28 cellular contexts compared by ENCODE assay signal in the genomic region with DNA sequence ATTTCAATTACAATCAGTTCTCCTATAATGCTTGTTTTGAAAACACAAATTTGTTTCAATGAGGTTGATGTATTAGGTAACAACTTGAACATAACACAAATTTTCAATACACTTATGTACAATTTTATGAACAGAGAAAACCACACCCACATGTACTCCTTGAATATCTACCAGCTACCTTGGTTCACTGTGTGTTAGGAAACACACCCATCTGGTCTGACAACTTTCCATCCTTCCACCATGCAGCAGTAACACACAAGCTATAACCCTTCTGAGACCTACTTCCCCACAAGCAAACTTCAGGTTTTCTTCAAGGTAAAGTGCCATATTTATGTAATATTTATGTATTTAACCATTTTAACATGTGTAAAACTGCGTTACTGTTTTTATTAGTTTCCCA.
"Had no signal": no experiment of that assay in that cellular context is flagged by ENCODE, and none has a peak within 500 bp of the region (broad histone marks: within the 10 kb centered on the region; RNA-seq: fewer than 3 reads in every experiment).

No MANE protein-coding gene starts in this region.

- H3K4me3 Mint-ChIP-seq: activated CD4-positive, alpha-beta T cell treated with anti-CD3 and anti-CD28 coated beads, Interleukin-2, amount 10 ng/mL, durations not matched to agents 24 days and 14 days; activated CD8-positive, alpha-beta memory T cell treated with anti-CD3 and anti-CD28 coated beads, Interleukin-2, amount 10 ng/mL, durations not matched to agents 7 days and 5 days; activated naive CD8-positive, alpha-beta T cell treated with anti-CD3 and anti-CD28 coated beads, Interleukin-2, amount 50 U/mL, for 24 hours; activated T-cell treated with anti-CD3 and anti-CD28 coated beads, Interleukin-2, amount 50 U/mL, for 24 hours; activated T-helper 1 cell treated with anti-CD3 and anti-CD28 coated beads, Interleukin-12 subunit alpha, Interleukin-12 subunit beta, Interleukin-2, Interleukin-4 antibody, amounts not matched to agents 30 ng/mL and 10 ng/mL and 1 ng/mL, durations not matched to agents 14 hours and 24 hours and 36 hours; central memory CD8-positive, alpha-beta T cell; T-cell had no signal

- H3K9me3 Mint-ChIP-seq: activated CD4-positive, alpha-beta T cell treated with anti-CD3 and anti-CD28 coated beads, Interleukin-2, amount 10 ng/mL, durations not matched to agents 24 days and 14 days; activated naive CD4-positive, alpha-beta T cell treated with anti-CD3 and anti-CD28 coated beads, Interleukin-2, amount 50 U/mL, for 72 hours; activated naive CD8-positive, alpha-beta T cell treated with anti-CD3 and anti-CD28 coated beads, Interleukin-2, amount 50 U/mL, for 24 hours; activated T-cell treated with anti-CD3 and anti-CD28 coated beads, Interleukin-2, amount 50 U/mL, for 24 hours; activated T-helper 1 cell treated with anti-CD3 and anti-CD28 coated beads, Interleukin-12 subunit alpha, Interleukin-12 subunit beta, Interleukin-2, Interleukin-4 antibody, amounts not matched to agents 30 ng/mL and 10 ng/mL and 1 ng/mL, durations not matched to agents 14 hours and 24 hours and 36 hours; central memory CD8-positive, alpha-beta T cell; T-cell had no signal

- DNase-seq: activated CD4-positive, alpha-beta T cell treated with anti-CD3 and anti-CD28 coated beads for 1 hour; activated CD4-positive, alpha-beta T cell treated with anti-CD3 and anti-CD28 coated beads, Interleukin-2, amount 10 ng/mL, durations not matched to agents 24 days and 14 days; activated CD4-positive, alpha-beta T cell treated with anti-CD3 and anti-CD28 coated beads, Interleukin-2, amount 50 U/mL, for 48 hours; activated CD8-positive, alpha-beta memory T cell treated with anti-CD3 and anti-CD28 coated beads, Interleukin-2, amount 10 ng/mL, durations not matched to agents 7 days and 5 days; activated effector memory CD4-positive, alpha-beta T cell treated with Interleukin-2 at 50 U/mL for 16 hours; activated naive CD4-positive, alpha-beta T cell treated with Interleukin-2 at 50 U/mL for 16 hours; activated naive CD8-positive, alpha-beta T cell treated with anti-CD3 and anti-CD28 coated beads, Interleukin-2, amount 50 U/mL, for 24 hours; activated T-cell treated with anti-CD3 and anti-CD28 coated beads, Interleukin-2, amount 50 U/mL, for 24 hours; amniotic stem cell; body of pancreas; KG1; MV-4-11; NCI-H1092 treated with DMSO at 0.1 percent for 48 hours; NCI-H1417 treated with DMSO at 0.1 percent for 48 hours; NCI-H1694; NCI-H2029; NCI-H2107; NCI-H2171 treated with DMSO at 0.1 percent for 48 hours; NCI-H226; NCI-H510A treated with DMSO at 0.1 percent for 48 hours; NCI-H69; SHP77; T-cell; WERI-Rb-1 had no signal

- H3K36me3 Mint-ChIP-seq: activated naive CD4-positive, alpha-beta T cell treated with anti-CD3 and anti-CD28 coated beads, Interleukin-2, amount 50 U/mL, for 72 hours had no signal

- H3K4me1 Mint-ChIP-seq: activated CD4-positive, alpha-beta T cell treated with anti-CD3 and anti-CD28 coated beads, Interleukin-2, amount 10 ng/mL, durations not matched to agents 24 days and 14 days; activated CD8-positive, alpha-beta memory T cell treated with anti-CD3 and anti-CD28 coated beads, Interleukin-2, amount 10 ng/mL, durations not matched to agents 7 days and 5 days; central memory CD8-positive, alpha-beta T cell had no signal

- H3K4me1 ChIP-seq: ascending aorta had no signal

- H3K4me3 ChIP-seq: ascending aorta, body of pancreas had no signal

- H3K27me3 Mint-ChIP-seq: activated CD4-positive, alpha-beta T cell treated with anti-CD3 and anti-CD28 coated beads, Interleukin-2, amount 10 ng/mL, durations not matched to agents 24 days and 14 days; activated CD8-positive, alpha-beta memory T cell treated with anti-CD3 and anti-CD28 coated beads, Interleukin-2, amount 10 ng/mL, durations not matched to agents 7 days and 5 days; activated naive CD8-positive, alpha-beta T cell treated with anti-CD3 and anti-CD28 coated beads, Interleukin-2, amount 50 U/mL, for 24 hours; activated T-cell treated with anti-CD3 and anti-CD28 coated beads, Interleukin-2, amount 50 U/mL, for 24 hours; central memory CD8-positive, alpha-beta T cell; T-cell had no signal

- ATAC-seq: activated CD8-positive, alpha-beta memory T cell treated with anti-CD3 and anti-CD28 coated beads, Interleukin-2, amount 10 ng/mL, durations not matched to agents 7 days and 5 days; activated naive CD4-positive, alpha-beta T cell treated with anti-CD3 and anti-CD28 coated beads, Interleukin-2, amount 50 U/mL, for 72 hours; activated naive CD8-positive, alpha-beta T cell treated with anti-CD3 and anti-CD28 coated beads, Interleukin-2, amount 50 U/mL, for 24 hours; body of pancreas; T-cell had no signal

- H3K9me3 ChIP-seq: ascending aorta, body of pancreas had no signal

- H3K27me3 ChIP-seq: ascending aorta, body of pancreas had no signal

- H3K27ac ChIP-seq: ascending aorta, body of pancreas, WERI-Rb-1 had no signal

- H3K27ac Mint-ChIP-seq: activated CD4-positive, alpha-beta T cell treated with anti-CD3 and anti-CD28 coated beads, Interleukin-2, amount 10 ng/mL, durations not matched to agents 24 days and 14 days; activated CD8-positive, alpha-beta memory T cell treated with anti-CD3 and anti-CD28 coated beads, Interleukin-2, amount 10 ng/mL, durations not matched to agents 7 days and 5 days; activated naive CD4-positive, alpha-beta T cell treated with anti-CD3 and anti-CD28 coated beads, Interleukin-2, amount 50 U/mL, for 72 hours; activated naive CD8-positive, alpha-beta T cell treated with anti-CD3 and anti-CD28 coated beads, Interleukin-2, amount 50 U/mL, for 24 hours; activated T-cell treated with anti-CD3 and anti-CD28 coated beads, Interleukin-2, amount 50 U/mL, for 24 hours; activated T-helper 1 cell treated with anti-CD3 and anti-CD28 coated beads, Interleukin-12 subunit alpha, Interleukin-12 subunit beta, Interleukin-2, Interleukin-4 antibody, amounts not matched to agents 30 ng/mL and 10 ng/mL and 1 ng/mL, durations not matched to agents 14 hours and 24 hours and 36 hours; T-cell had no signal
